1 cellular context compared by ENCODE assay signal in the genomic region with DNA sequence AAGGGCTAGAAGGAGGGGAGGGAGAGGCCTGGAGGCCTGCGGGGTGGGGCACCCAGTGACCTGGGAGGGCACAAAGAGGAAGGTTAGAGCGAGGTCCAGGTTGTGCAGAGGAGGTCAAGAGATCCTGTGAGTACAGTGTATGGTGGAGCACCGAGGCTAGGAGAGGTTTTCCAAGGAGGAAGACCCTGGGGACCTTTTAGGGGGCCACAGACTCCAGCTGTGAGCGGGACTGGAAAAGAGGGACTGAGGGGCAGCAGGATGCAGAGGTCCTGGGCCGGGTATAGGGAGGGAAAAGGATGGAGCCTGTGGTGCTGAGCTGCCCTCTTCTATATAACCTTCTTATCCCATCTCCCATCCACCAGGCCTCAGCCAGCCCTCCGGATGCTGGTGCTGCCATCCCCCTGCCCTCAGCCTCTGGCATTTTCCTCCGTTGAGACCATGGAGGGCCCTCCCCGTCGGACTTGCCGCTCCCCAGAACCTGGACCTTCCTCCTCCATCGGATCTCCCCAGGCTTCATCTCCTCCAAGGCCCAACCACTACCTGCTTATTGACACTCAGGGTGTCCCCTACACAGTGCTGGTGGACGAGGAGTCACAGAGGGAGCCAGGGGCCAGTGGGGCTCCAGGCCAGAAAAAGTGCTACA.
TF ChIP-seq lines count a peak whose summit lies in the region.

No MANE protein-coding gene starts in this region.

TF ChIP-seq in A549, 52 proteins besides CTCF, POLR2A, EP300 and RAD21 (continued from another document):
- TF ChIP-seq, protein P1, sequence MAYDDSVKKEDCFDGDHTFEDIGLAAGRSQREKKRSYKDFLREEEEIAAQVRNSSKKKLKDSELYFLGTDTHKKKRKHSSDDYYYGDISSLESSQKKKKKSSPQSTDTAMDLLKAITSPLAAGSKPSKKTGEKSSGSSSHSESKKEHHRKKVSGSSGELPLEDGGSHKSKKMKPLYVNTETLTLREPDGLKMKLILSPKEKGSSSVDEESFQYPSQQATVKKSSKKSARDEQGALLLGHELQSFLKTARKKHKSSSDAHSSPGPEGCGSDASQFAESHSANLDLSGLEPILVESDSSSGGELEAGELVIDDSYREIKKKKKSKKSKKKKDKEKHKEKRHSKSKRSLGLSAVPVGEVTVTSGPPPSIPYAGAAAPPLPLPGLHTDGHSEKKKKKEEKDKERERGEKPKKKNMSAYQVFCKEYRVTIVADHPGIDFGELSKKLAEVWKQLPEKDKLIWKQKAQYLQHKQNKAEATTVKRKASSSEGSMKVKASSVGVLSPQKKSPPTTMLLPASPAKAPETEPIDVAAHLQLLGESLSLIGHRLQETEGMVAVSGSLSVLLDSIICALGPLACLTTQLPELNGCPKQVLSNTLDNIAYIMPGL (CRISPR knock-in tag; IDR thresholded peaks at IDR 0.05; ENCODE audit: borderline replicate concordance): no peak
- TF ChIP-seq TP53 (CRISPR knock-in tag; IDR thresholded peaks at IDR 0.05) (no peak), FOSB (CRISPR knock-in tag; IDR thresholded peaks at IDR 0.05) (no peak), HEYL (CRISPR knock-in tag; IDR thresholded peaks at IDR 0.05) (no peak), ZNF302 (CRISPR knock-in tag; IDR thresholded peaks at IDR 0.05) (no peak), CHD2 (IDR thresholded peaks at IDR 0.05; ENCODE audit: low read length, partially characterized antibody) (no peak)
- TF ChIP-seq, protein P2, sequence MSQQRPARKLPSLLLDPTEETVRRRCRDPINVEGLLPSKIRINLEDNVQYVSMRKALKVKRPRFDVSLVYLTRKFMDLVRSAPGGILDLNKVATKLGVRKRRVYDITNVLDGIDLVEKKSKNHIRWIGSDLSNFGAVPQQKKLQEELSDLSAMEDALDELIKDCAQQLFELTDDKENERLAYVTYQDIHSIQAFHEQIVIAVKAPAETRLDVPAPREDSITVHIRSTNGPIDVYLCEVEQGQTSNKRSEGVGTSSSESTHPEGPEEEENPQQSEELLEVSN (IDR thresholded peaks at IDR 0.05; ENCODE audit: borderline replicate concordance, low read depth): no peak
